Comparison of ENCODE assay signal across 28 cellular contexts in the genomic region with DNA sequence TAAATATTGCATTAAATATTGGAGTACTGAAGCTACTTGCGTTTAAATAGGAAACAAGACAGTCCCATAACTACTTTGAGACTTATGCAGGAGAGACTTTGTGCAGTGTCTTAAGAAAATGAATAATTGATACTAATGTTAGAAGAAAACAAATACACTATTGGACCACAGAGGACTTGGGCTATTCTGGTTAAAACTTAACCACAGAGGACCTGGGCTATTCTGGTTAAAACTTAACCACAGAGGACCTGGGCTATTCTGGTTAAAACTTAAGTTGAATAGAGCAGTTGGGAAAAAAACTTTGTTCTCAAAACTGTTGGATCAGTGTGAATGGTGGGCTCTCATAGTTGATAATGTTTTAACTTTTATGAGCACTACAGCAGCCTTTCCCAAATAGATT.
"Had no signal": no experiment of that assay in that cellular context is flagged by ENCODE, and none has a peak within 500 bp of the region (broad histone marks: within the 10 kb centered on the region; RNA-seq: fewer than 3 reads in every experiment).

No MANE protein-coding gene starts in this region.

- ATAC-seq: foreskin keratinocyte; heart left ventricle; left ventricle myocardium superior; psoas muscle; stimulated activated naive CD8-positive, alpha-beta T cell treated with anti-CD3 and anti-CD28 coated beads, Interleukin-15, Interleukin-2, amounts not matched to agents 100 U/mL and 50 U/mL, for 24 hours had no signal

- H3K4me3 ChIP-seq: esophagus muscularis mucosa, heart left ventricle, ovary, psoas muscle, right atrium auricular region, spleen, testis, transverse colon had no signal

- H3K36me3 ChIP-seq: ovary had no signal

- H3K4me1 ChIP-seq: esophagus muscularis mucosa, foreskin keratinocyte, heart left ventricle, psoas muscle, right atrium auricular region, spleen, testis, transverse colon had no signal

- FAIRE-seq: astrocyte, urothelium cell line had no signal

- DNase-seq: activated CD4-positive, alpha-beta memory T cell treated with anti-CD3 and anti-CD28 coated beads for 36 hours; activated CD4-positive, alpha-beta T cell treated with anti-CD3 and anti-CD28 coated beads, Interleukin-2, amount 10 ng/mL, durations not matched to agents 24 days and 14 days; activated CD4-positive, CD25-positive, alpha-beta regulatory T cell treated with anti-CD3 and anti-CD28 coated beads, Interleukin-2, amount 50 U/mL, for 72 hours; activated CD8-positive, alpha-beta memory T cell treated with anti-CD3 and anti-CD28 coated beads, Interleukin-2, amount 50 U/mL, for 48 hours; activated gamma-delta T cell; activated naive CD4-positive, alpha-beta T cell treated with anti-CD3 and anti-CD28 coated beads, Interleukin-2, amount 50 U/mL, for 16 hours; activated T-cell treated with anti-CD3 and anti-CD28 coated beads, Interleukin-2, amount 50 U/mL, for 24 hours; amniotic stem cell; caudate nucleus; foreskin keratinocyte; heart left ventricle; hypothalamus; kidney glomerular epithelial cell; left ventricle myocardium superior; naive B cell; nephron progenitor cell; ovary; psoas muscle; spleen; stimulated activated naive CD8-positive, alpha-beta T cell treated with anti-CD3 and anti-CD28 coated beads, Interleukin-15, Interleukin-2, amounts not matched to agents 100 U/mL and 50 U/mL, for 24 hours; T-helper 2 cell; testis; transverse colon had no signal

- H3K9me3 ChIP-seq: esophagus muscularis mucosa, psoas muscle, right atrium auricular region, testis had no signal

- H3K27me3 ChIP-seq: esophagus muscularis mucosa, foreskin keratinocyte, heart left ventricle, neutrophil, right atrium auricular region, spleen, testis, transverse colon had no signal

- H3K27ac ChIP-seq: esophagus muscularis mucosa, foreskin keratinocyte, heart left ventricle, neutrophil, ovary, psoas muscle, right atrium auricular region, spleen, testis, transverse colon had no signal
